In the genomic region with DNA sequence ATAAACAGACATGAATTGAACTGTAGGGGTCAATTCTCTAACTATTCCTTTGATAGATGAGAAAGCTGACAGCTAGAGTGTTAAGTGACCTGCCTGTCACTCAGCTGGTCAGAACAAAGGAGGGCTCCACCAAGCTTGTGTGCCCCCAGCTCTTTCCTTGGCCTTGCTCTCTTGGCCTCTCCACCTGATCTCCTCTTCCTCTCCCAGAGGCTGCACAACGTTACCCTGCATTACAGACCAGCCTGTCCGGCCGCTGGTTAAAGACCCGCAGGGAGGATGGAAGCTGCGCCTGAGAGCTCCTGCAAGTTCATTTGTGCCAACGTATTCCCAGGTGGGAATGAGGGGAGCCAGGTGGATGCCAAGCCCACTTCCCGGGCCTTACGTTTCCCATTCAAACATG, we compare ENCODE assay signal across 28 cellular contexts.
"Had no signal": no experiment of that assay in that cellular context is flagged by ENCODE, and none has a peak within 500 bp of the region (broad histone marks: within the 10 kb centered on the region; RNA-seq: fewer than 3 reads in every experiment).

No MANE protein-coding gene starts in this region.

- DNase-seq: activated CD4-positive, alpha-beta T cell treated with anti-CD3 and anti-CD28 coated beads for 48 hours; activated CD4-positive, alpha-beta T cell treated with anti-CD3 and anti-CD28 coated beads, Interleukin-2, amount 50 U/mL, for 48 hours; activated CD4-positive, CD25-positive, alpha-beta regulatory T cell treated with anti-CD3 and anti-CD28 coated beads, Interleukin-2, amount 50 U/mL, for 72 hours; activated CD8-positive, alpha-beta memory T cell treated with anti-CD3 and anti-CD28 coated beads, Interleukin-2, amount 10 ng/mL, durations not matched to agents 7 days and 5 days; activated effector memory CD4-positive, alpha-beta T cell treated with anti-CD3 and anti-CD28 coated beads, Interleukin-2, amount 50 U/mL, for 16 hours; activated naive CD4-positive, alpha-beta T cell treated with Interleukin-2 at 50 U/mL for 16 hours; activated naive CD8-positive, alpha-beta T cell treated with anti-CD3 and anti-CD28 coated beads, Interleukin-2, amount 50 U/mL, for 24 hours; activated T-cell treated with anti-CD3 and anti-CD28 coated beads, Interleukin-2, amount 50 U/mL, for 24 hours; amniotic stem cell; body of pancreas; Karpas-422; MM.1S; NCI-H1105; NCI-H1436; NCI-H1694 treated with DMSO at 0.1 percent for 48 hours; NCI-H2081; NCI-H510A treated with DMSO at 0.1 percent for 48 hours; NCI-H69; Peyer's patch; Right ventricle myocardium superior; SJCRH30; SK-N-SH; SW 1271 had no signal

- H3K4me1 ChIP-seq: ascending aorta, body of pancreas, Peyer's patch, SJCRH30 had no signal

- H3K36me3 Mint-ChIP-seq: activated naive CD4-positive, alpha-beta T cell treated with anti-CD3 and anti-CD28 coated beads, Interleukin-2, amount 50 U/mL, for 72 hours had no signal

- H3K36me3 ChIP-seq: ascending aorta, Peyer's patch, SJCRH30 had no signal

- H3K9me3 ChIP-seq: ascending aorta, body of pancreas, Peyer's patch, SJCRH30, SK-N-SH had no signal

- H3K4me1 Mint-ChIP-seq: activated CD8-positive, alpha-beta memory T cell treated with anti-CD3 and anti-CD28 coated beads, Interleukin-2, amount 10 ng/mL, durations not matched to agents 7 days and 5 days; activated naive CD8-positive, alpha-beta T cell treated with anti-CD3 and anti-CD28 coated beads, Interleukin-2, amount 50 U/mL, for 24 hours had no signal

- H3K4me3 Mint-ChIP-seq: activated CD8-positive, alpha-beta memory T cell treated with anti-CD3 and anti-CD28 coated beads, Interleukin-2, amount 10 ng/mL, durations not matched to agents 7 days and 5 days; activated naive CD8-positive, alpha-beta T cell treated with anti-CD3 and anti-CD28 coated beads, Interleukin-2, amount 50 U/mL, for 24 hours; activated T-cell treated with anti-CD3 and anti-CD28 coated beads, Interleukin-2, amount 50 U/mL, for 24 hours; activated T-helper 1 cell treated with anti-CD3 and anti-CD28 coated beads, Interleukin-12 subunit alpha, Interleukin-12 subunit beta, Interleukin-2, Interleukin-4 antibody, amounts not matched to agents 30 ng/mL and 10 ng/mL and 1 ng/mL, durations not matched to agents 14 hours and 24 hours and 36 hours; WTC11 had no signal

- H3K4me3 ChIP-seq: ascending aorta, body of pancreas, Peyer's patch, SJCRH30 had no signal

- H3K27ac ChIP-seq: ascending aorta, body of pancreas, Peyer's patch, RWPE1, SJCRH30 had no signal

- H3K9me3 Mint-ChIP-seq: activated naive CD4-positive, alpha-beta T cell treated with anti-CD3 and anti-CD28 coated beads, Interleukin-2, amount 50 U/mL, for 72 hours; activated naive CD8-positive, alpha-beta T cell treated with anti-CD3 and anti-CD28 coated beads, Interleukin-2, amount 50 U/mL, for 24 hours; activated T-cell treated with anti-CD3 and anti-CD28 coated beads, Interleukin-2, amount 50 U/mL, for 24 hours; activated T-helper 1 cell treated with anti-CD3 and anti-CD28 coated beads, Interleukin-12 subunit alpha, Interleukin-12 subunit beta, Interleukin-2, Interleukin-4 antibody, amounts not matched to agents 30 ng/mL and 10 ng/mL and 1 ng/mL, durations not matched to agents 14 hours and 24 hours and 36 hours had no signal

- H3K27me3 Mint-ChIP-seq: activated CD8-positive, alpha-beta memory T cell treated with anti-CD3 and anti-CD28 coated beads, Interleukin-2, amount 10 ng/mL, durations not matched to agents 7 days and 5 days; activated naive CD8-positive, alpha-beta T cell treated with anti-CD3 and anti-CD28 coated beads, Interleukin-2, amount 50 U/mL, for 24 hours; activated T-cell treated with anti-CD3 and anti-CD28 coated beads, Interleukin-2, amount 50 U/mL, for 24 hours had no signal

- H3K27ac Mint-ChIP-seq: activated CD8-positive, alpha-beta memory T cell treated with anti-CD3 and anti-CD28 coated beads, Interleukin-2, amount 10 ng/mL, durations not matched to agents 7 days and 5 days; activated naive CD4-positive, alpha-beta T cell treated with anti-CD3 and anti-CD28 coated beads, Interleukin-2, amount 50 U/mL, for 72 hours; activated naive CD8-positive, alpha-beta T cell treated with anti-CD3 and anti-CD28 coated beads, Interleukin-2, amount 50 U/mL, for 24 hours; activated T-cell treated with anti-CD3 and anti-CD28 coated beads, Interleukin-2, amount 50 U/mL, for 24 hours; activated T-helper 1 cell treated with anti-CD3 and anti-CD28 coated beads, Interleukin-12 subunit alpha, Interleukin-12 subunit beta, Interleukin-2, Interleukin-4 antibody, amounts not matched to agents 30 ng/mL and 10 ng/mL and 1 ng/mL, durations not matched to agents 14 hours and 24 hours and 36 hours; WTC11 had no signal

- H3K27me3 ChIP-seq: ascending aorta, body of pancreas, Peyer's patch, SJCRH30 had no signal
